ENCODE assay signal across 8 cellular contexts in genomic region chr19:3154957-3155736, GRCh38. TPM values are rescaled to one million over a fixed set of nuclear protein-coding genes. Genes with fewer than 3 reads are reported as not detected.
DNase-seq lines count a peak whose midpoint lies in the region; ATAC-seq and TF ChIP-seq lines count a peak whose summit lies in the region.

No MANE protein-coding gene starts in this region.

- no peaks in the 10 kb centered on the region for H3K27me3 ChIP-seq in fibroblast of lung (ENCODE audit: control insufficient read depth, insufficient read depth, low read length)

- H3K27ac ChIP-seq in fibroblast of lung (ENCODE audit: insufficient read depth, low read length): peak overlapping the region; percentile 65

- no peak overlapping the region for H3K4me3 ChIP-seq in fibroblast of lung (replicated peaks in 1 of 4; ENCODE audit: control extremely low read depth in 1 of 4, insufficient read depth in 1 of 4, low read depth in 3 of 4, low read length in 4 of 4)
- no peak overlapping the region for H3K4me3 ChIP-seq in retinal pigment epithelial cell (ENCODE audit: low read length)

- no peaks in the 10 kb centered on the region for H3K36me3 ChIP-seq in fibroblast of lung (ENCODE audit: control insufficient read depth, insufficient read depth, low read length)

- H2AFZ ChIP-seq in fibroblast of lung (ENCODE audit: low read length): no peak overlapping the region

- no peak overlapping the region for H3K9ac ChIP-seq in fibroblast of lung (ENCODE audit: insufficient read depth, low read length)

- H3K79me2 ChIP-seq in fibroblast of lung (ENCODE audit: control insufficient read depth, insufficient read depth, low read length): no peaks in the 10 kb centered on the region

- peak; percentile 82 for ATAC-seq in GM21786 (IDR thresholded peaks at IDR 0.05; ENCODE audit: unreplicated experiment)
- no peak for ATAC-seq in GM19328 (IDR thresholded peaks at IDR 0.05; ENCODE audit: unreplicated experiment)

- DNase-seq in CMK (ENCODE audit: low read depth): peak; percentile 98
- DNase-seq in NCI-H69 (lab: John Stamatoyannopoulos, UW): peak; percentile 86
- DNase-seq in activated T-cell treated with anti-CD3 and anti-CD28 coated beads for 24 hours (ENCODE audit: low read depth): peak; percentile 81
- DNase-seq in fibroblast of lung (ENCODE audit: low read depth in 2 of 2): peak; percentile 97 to 99
- peak; percentile 71 for DNase-seq in retinal pigment epithelial cell (ENCODE audit: low read depth)
- DNase-seq in NOMO-1 (lab: John Stamatoyannopoulos, UW; ENCODE audit: unreplicated experiment in 2 of 2): no peak

- peaks cover 6% of the 10 kb centered on the region for H3K4me1 ChIP-seq in fibroblast of lung (ENCODE audit: control insufficient read depth, extremely low read depth, insufficient read depth, low read length)

- TF ChIP-seq CTCF in fibroblast of lung (conservative IDR thresholded peaks at IDR 0.05 in 1 of 2, IDR thresholded peaks at IDR 0.05 in 1 of 2; ENCODE audit: low read depth in 1 of 2, low read length in 2 of 2) (no peak), retinal pigment epithelial cell (conservative IDR thresholded peaks at IDR 0.05; ENCODE audit: low read depth, low read length) (no peak)

- no peaks in the 10 kb centered on the region for H3K9me3 ChIP-seq in fibroblast of lung (ENCODE audit: control insufficient read depth, insufficient read depth, low read depth, low read length)

- H4K20me1 ChIP-seq in fibroblast of lung (ENCODE audit: control insufficient read depth, extremely low read depth, insufficient read depth, low read length): no peaks in the 10 kb centered on the region

- no peak overlapping the region for H3K4me2 ChIP-seq in fibroblast of lung (ENCODE audit: extremely low read depth, insufficient read depth, low read length)

RNA-seq across cellular contexts. Expression of gene GNA15, which starts 19.3 kb away (rescaled TPM):
- total RNA-seq in fibroblast of lung: not detected in 2 replicates
- not detected in 2 replicates for polyA plus RNA-seq in fibroblast of lung
- not detected in 2 replicates for polyA plus RNA-seq in fibroblast of lung (2012)
- not detected in 2 replicates for polyA minus RNA-seq in fibroblast of lung (ENCODE audit: low replicate concordance)

RNA-seq across cellular contexts. Expression of gene S1PR4, which starts 23.4 kb away (rescaled TPM):
- not detected in 2 replicates for total RNA-seq in fibroblast of lung
- polyA plus RNA-seq in fibroblast of lung: not detected in 2 replicates
- not detected in 2 replicates for polyA plus RNA-seq in fibroblast of lung (2012)
- polyA minus RNA-seq in fibroblast of lung (ENCODE audit: low replicate concordance): not detected in 2 replicates

RNA-seq across cellular contexts. Expression of gene NCLN, which starts 30.6 kb away (rescaled TPM):
- total RNA-seq in fibroblast of lung: 24.4 and 35.8 TPM in 2 replicates
- polyA plus RNA-seq in fibroblast of lung: 33.0 and 52.5 TPM in 2 replicates
- 58.8 and 103 TPM in 2 replicates for polyA plus RNA-seq in fibroblast of lung (2012)
- 108 and 141 TPM in 2 replicates for polyA minus RNA-seq in fibroblast of lung (ENCODE audit: low replicate concordance)

Comparison
In these comparisons a context has a peak if more than half of its experiments do, and no peak if none do; other contexts are left out.
1. DNase-seq: peak in CMK (single experiment), NCI-H69 (single experiment), activated T-cell treated with anti-CD3 and anti-CD28 coated beads for 24 hours (single experiment), fibroblast of lung (2 of 2) and retinal pigment epithelial cell (single experiment); none in NOMO-1 (0 of 2).